8 cellular contexts compared by ENCODE assay signal in the genomic region with DNA sequence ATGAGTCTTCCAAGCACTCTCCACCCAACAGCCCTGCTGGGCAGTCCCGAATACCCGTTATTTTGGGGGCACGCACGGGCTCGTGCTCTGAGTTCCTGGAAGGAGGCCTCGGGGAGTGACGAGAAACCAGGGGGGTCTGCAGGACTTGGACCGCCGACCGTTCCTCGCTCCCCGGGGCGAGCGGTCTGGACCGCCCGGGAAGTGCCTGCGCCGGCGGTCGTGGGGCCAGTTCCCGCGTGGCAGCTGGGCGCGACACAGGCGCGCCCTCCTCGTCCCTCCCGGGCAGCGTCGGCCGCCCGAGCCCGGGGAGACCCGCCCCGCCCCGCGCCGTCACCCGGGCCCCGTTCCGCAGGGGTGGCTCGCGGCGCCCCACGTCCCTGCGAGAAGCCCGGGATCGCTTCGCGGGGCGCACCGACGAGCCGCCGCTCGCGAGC. TPM values are rescaled to one million over a fixed set of nuclear protein-coding genes. Genes with fewer than 3 reads are reported as not detected.
DNase-seq lines count a peak whose midpoint lies in the region; ATAC-seq and TF ChIP-seq lines count a peak whose summit lies in the region.

No MANE protein-coding gene starts in this region.

- DNase-seq in AG10803 (ENCODE audit: low read depth): peak; percentile 29
- no peak for DNase-seq in epithelial cell of prostate (ENCODE audit: low read depth, low spot score)
- no peak for DNase-seq in NCI-H1417 treated with DMSO at 0.1 percent for 48 hours (lab: John Stamatoyannopoulos, UW)
- DNase-seq in SK-N-DZ (ENCODE audit: low spot score): no peak

- ATAC-seq in GM18870 (IDR thresholded peaks at IDR 0.05; ENCODE audit: unreplicated experiment) (peak; percentile 22), HG03108 (IDR thresholded peaks at IDR 0.05; ENCODE audit: unreplicated experiment) (peak; percentile 36), SK-N-SH treated with all-trans-retinoic acid at 6 μM for 48 hours (peak; percentile 67)

- peaks cover 6% of the 10 kb centered on the region for H3K4me1 ChIP-seq in mucosa of stomach (ENCODE audit: control insufficient read depth, insufficient read depth, low read length)

- no peak for TF ChIP-seq CTCF in AG10803 (conservative IDR thresholded peaks at IDR 0.05; ENCODE audit: low read length)

- H3K4me3 ChIP-seq in AG10803 (ENCODE audit: low read length): peak overlapping the region; percentile 78
- H3K4me3 ChIP-seq in mucosa of stomach (ENCODE audit: low read length): peak overlapping the region; percentile 33

- H3K9ac ChIP-seq in mucosa of stomach (ENCODE audit: low read length): peak overlapping the region; percentile 71

- no peaks in the 10 kb centered on the region for H3K36me3 ChIP-seq in mucosa of stomach (ENCODE audit: control insufficient read depth, insufficient read depth, low read length)

- no peaks in the 10 kb centered on the region for H3K9me3 ChIP-seq in mucosa of stomach (ENCODE audit: control insufficient read depth, low read length)

- peaks cover 7% of the 10 kb centered on the region for H3K27me3 ChIP-seq in mucosa of stomach (ENCODE audit: control insufficient read depth, insufficient read depth, low read length)

- H3K27ac ChIP-seq in epithelial cell of prostate: peak overlapping the region; percentile 44

TF ChIP-seq in SK-N-SH treated with all-trans-retinoic acid at 6 μM for 48 hours, 23 proteins besides CTCF, POLR2A, EP300 and RAD21:
- TF ChIP-seq ISL1 (CRISPR knock-in tag; IDR thresholded peaks at IDR 0.05) (no peak), CREB5 (CRISPR knock-in tag; IDR thresholded peaks at IDR 0.05; ENCODE audit: low read depth) (no peak), ZNF8 (CRISPR knock-in tag; IDR thresholded peaks at IDR 0.05) (no peak), CSRNP3 (CRISPR knock-in tag; IDR thresholded peaks at IDR 0.05) (no peak), TSHZ2 (CRISPR knock-in tag; IDR thresholded peaks at IDR 0.05) (no peak)
- TF ChIP-seq, protein P1, sequence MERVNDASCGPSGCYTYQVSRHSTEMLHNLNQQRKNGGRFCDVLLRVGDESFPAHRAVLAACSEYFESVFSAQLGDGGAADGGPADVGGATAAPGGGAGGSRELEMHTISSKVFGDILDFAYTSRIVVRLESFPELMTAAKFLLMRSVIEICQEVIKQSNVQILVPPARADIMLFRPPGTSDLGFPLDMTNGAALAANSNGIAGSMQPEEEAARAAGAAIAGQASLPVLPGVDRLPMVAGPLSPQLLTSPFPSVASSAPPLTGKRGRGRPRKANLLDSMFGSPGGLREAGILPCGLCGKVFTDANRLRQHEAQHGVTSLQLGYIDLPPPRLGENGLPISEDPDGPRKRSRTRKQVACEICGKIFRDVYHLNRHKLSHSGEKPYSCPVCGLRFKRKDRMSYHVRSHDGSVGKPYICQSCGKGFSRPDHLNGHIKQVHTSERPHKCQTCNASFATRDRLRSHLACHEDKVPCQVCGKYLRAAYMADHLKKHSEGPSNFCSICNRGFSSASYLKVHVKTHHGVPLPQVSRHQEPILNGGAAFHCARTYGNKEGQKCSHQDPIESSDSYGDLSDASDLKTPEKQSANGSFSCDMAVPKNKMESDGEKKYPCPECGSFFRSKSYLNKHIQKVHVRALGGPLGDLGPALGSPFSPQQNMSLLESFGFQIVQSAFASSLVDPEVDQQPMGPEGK (CRISPR knock-in tag; IDR thresholded peaks at IDR 0.05; ENCODE audit: borderline replicate concordance): no peak

RNA-seq across cellular contexts. Expression of gene GNB4, which starts 0.4 kb away (rescaled TPM):
- polyA plus RNA-seq in SK-N-DZ (2014; cell fraction: cytosol; rRNA removed): 5.4 and 6.4 TPM in 2 replicates
- polyA plus RNA-seq in SK-N-DZ (2014; cell fraction: nucleus; rRNA removed): 1.1 and 1.5 TPM in 2 replicates
